16 cellular contexts compared by ENCODE assay signal in genomic region chr2:195545811-195546210, GRCh38.
DNase-seq lines count a peak whose midpoint lies in the region; ATAC-seq lines count a peak whose summit lies in the region.
"Had no signal": no experiment of that assay in that cellular context is flagged by ENCODE, and none has a peak within 500 bp of the region (broad histone marks: within the 10 kb centered on the region; RNA-seq: fewer than 3 reads in every experiment).

No MANE protein-coding gene starts in this region.

- DNase-seq in activated CD4-positive, alpha-beta T cell treated with anti-CD3 and anti-CD28 coated beads, Interleukin-2, amount 10 ng/mL, durations not matched to agents 7 days and 5 days, result no peak
- no peak for DNase-seq in activated CD4-positive, alpha-beta T cell treated with anti-CD3 and anti-CD28 coated beads, Interleukin-2, amount 50 U/mL, for 1 hour
- DNase-seq in activated naive CD8-positive, alpha-beta T cell treated with anti-CD3 and anti-CD28 coated beads, Interleukin-2, amount 10 ng/mL, durations not matched to agents 7 days and 5 days, result no peak
- DNase-seq in activated naive CD8-positive, alpha-beta T cell treated with anti-CD3 and anti-CD28 coated beads, Interleukin-2, amount 50 U/mL, for 24 hours, result no peak
- DNase-seq in NCI-H1930 (lab: John Stamatoyannopoulos, UW), result no peak
- DNase-seq: CD4-positive, CD25-positive, alpha-beta regulatory T cell; DMS79; Karpas-422; NCI-H1417; NCI-H1694 treated with DMSO at 0.1 percent for 48 hours; NCI-H2107; NCI-H446 treated with DMSO at 0.1 percent for 48 hours; NCI-H526 treated with DMSO at 0.1 percent for 48 hours had no signal

- peaks cover 57% of the 10 kb centered on the region for H3K36me3 Mint-ChIP-seq in activated CD4-positive, alpha-beta T cell treated with anti-CD3 and anti-CD28 coated beads, Interleukin-2, amount 10 ng/mL, durations not matched to agents 7 days and 5 days (ENCODE audit: low read depth)
- peaks cover 47% of the 10 kb centered on the region for H3K36me3 Mint-ChIP-seq in activated naive CD8-positive, alpha-beta T cell treated with anti-CD3 and anti-CD28 coated beads, Interleukin-2, amount 10 ng/mL, durations not matched to agents 7 days and 5 days
- H3K36me3 Mint-ChIP-seq in activated naive CD8-positive, alpha-beta T cell treated with anti-CD3 and anti-CD28 coated beads, Interleukin-2, amount 50 U/mL, for 24 hours (ENCODE audit: low read depth), result no peaks in the 10 kb centered on the region
- no peaks in the 10 kb centered on the region for H3K36me3 Mint-ChIP-seq in activated T-helper 17 cell treated with anti-CD3 and anti-CD28 coated beads, Interleukin-2, amount 50 U/mL, for 72 hours (ENCODE audit: low read depth)

- no peak for ATAC-seq in activated naive CD8-positive, alpha-beta T cell treated with anti-CD3 and anti-CD28 coated beads, Interleukin-2, amount 10 ng/mL, durations not matched to agents 7 days and 5 days (ENCODE audit: low read depth)
- no peak for ATAC-seq in activated naive CD8-positive, alpha-beta T cell treated with anti-CD3 and anti-CD28 coated beads, Interleukin-2, amount 50 U/mL, for 24 hours
- ATAC-seq in activated T-helper 17 cell treated with anti-CD3 and anti-CD28 coated beads, Interleukin-2, amount 50 U/mL, for 72 hours (replicated peaks), result no peak
- no peak for ATAC-seq in HG03159 (IDR thresholded peaks at IDR 0.05; ENCODE audit: unreplicated experiment)
- ATAC-seq: Right ventricle myocardium inferior had no signal

- no peaks in the 10 kb centered on the region for H3K27me3 Mint-ChIP-seq in activated CD4-positive, alpha-beta T cell treated with anti-CD3 and anti-CD28 coated beads, Interleukin-2, amount 10 ng/mL, durations not matched to agents 7 days and 5 days
- H3K27me3 Mint-ChIP-seq in activated naive CD8-positive, alpha-beta T cell treated with anti-CD3 and anti-CD28 coated beads, Interleukin-2, amount 10 ng/mL, durations not matched to agents 7 days and 5 days, result no peaks in the 10 kb centered on the region
- H3K27me3 Mint-ChIP-seq in activated naive CD8-positive, alpha-beta T cell treated with anti-CD3 and anti-CD28 coated beads, Interleukin-2, amount 50 U/mL, for 24 hours, result no peaks in the 10 kb centered on the region
- no peaks in the 10 kb centered on the region for H3K27me3 Mint-ChIP-seq in activated T-helper 17 cell treated with anti-CD3 and anti-CD28 coated beads, Interleukin-2, amount 50 U/mL, for 72 hours
- H3K27me3 Mint-ChIP-seq: CD4-positive, CD25-positive, alpha-beta regulatory T cell had no signal

- H3K27ac Mint-ChIP-seq in activated CD4-positive, alpha-beta T cell treated with anti-CD3 and anti-CD28 coated beads, Interleukin-2, amount 10 ng/mL, durations not matched to agents 7 days and 5 days, result peak overlapping the region; percentile 83
- peak overlapping the region; percentile 40 for H3K27ac Mint-ChIP-seq in activated naive CD8-positive, alpha-beta T cell treated with anti-CD3 and anti-CD28 coated beads, Interleukin-2, amount 10 ng/mL, durations not matched to agents 7 days and 5 days
- H3K27ac Mint-ChIP-seq in activated naive CD8-positive, alpha-beta T cell treated with anti-CD3 and anti-CD28 coated beads, Interleukin-2, amount 50 U/mL, for 24 hours, result no peak overlapping the region
- H3K27ac Mint-ChIP-seq in activated T-helper 17 cell treated with anti-CD3 and anti-CD28 coated beads, Interleukin-2, amount 50 U/mL, for 72 hours, result peak overlapping the region; percentile 34

- H3K4me3 Mint-ChIP-seq in activated CD4-positive, alpha-beta T cell treated with anti-CD3 and anti-CD28 coated beads, Interleukin-2, amount 10 ng/mL, durations not matched to agents 7 days and 5 days, result no peak overlapping the region
- no peak overlapping the region for H3K4me3 Mint-ChIP-seq in activated naive CD8-positive, alpha-beta T cell treated with anti-CD3 and anti-CD28 coated beads, Interleukin-2, amount 10 ng/mL, durations not matched to agents 7 days and 5 days
- no peak overlapping the region for H3K4me3 Mint-ChIP-seq in activated naive CD8-positive, alpha-beta T cell treated with anti-CD3 and anti-CD28 coated beads, Interleukin-2, amount 50 U/mL, for 24 hours
- no peak overlapping the region for H3K4me3 Mint-ChIP-seq in activated T-helper 17 cell treated with anti-CD3 and anti-CD28 coated beads, Interleukin-2, amount 50 U/mL, for 72 hours
- H3K4me3 Mint-ChIP-seq: CD4-positive, CD25-positive, alpha-beta regulatory T cell had no signal

- H3K9me3 Mint-ChIP-seq in activated CD4-positive, alpha-beta T cell treated with anti-CD3 and anti-CD28 coated beads, Interleukin-2, amount 10 ng/mL, durations not matched to agents 7 days and 5 days, result peaks cover 32% of the 10 kb centered on the region
- H3K9me3 Mint-ChIP-seq in activated naive CD8-positive, alpha-beta T cell treated with anti-CD3 and anti-CD28 coated beads, Interleukin-2, amount 10 ng/mL, durations not matched to agents 7 days and 5 days, result peaks cover 22% of the 10 kb centered on the region
- peaks cover 13% of the 10 kb centered on the region for H3K9me3 Mint-ChIP-seq in activated naive CD8-positive, alpha-beta T cell treated with anti-CD3 and anti-CD28 coated beads, Interleukin-2, amount 50 U/mL, for 24 hours
- H3K9me3 Mint-ChIP-seq in activated T-helper 17 cell treated with anti-CD3 and anti-CD28 coated beads, Interleukin-2, amount 50 U/mL, for 72 hours, result peaks cover 19% of the 10 kb centered on the region

- H3K4me1 Mint-ChIP-seq in activated CD4-positive, alpha-beta T cell treated with anti-CD3 and anti-CD28 coated beads, Interleukin-2, amount 10 ng/mL, durations not matched to agents 7 days and 5 days, result peaks cover 70% of the 10 kb centered on the region
- H3K4me1 Mint-ChIP-seq in activated naive CD8-positive, alpha-beta T cell treated with anti-CD3 and anti-CD28 coated beads, Interleukin-2, amount 10 ng/mL, durations not matched to agents 7 days and 5 days, result peaks cover 42% of the 10 kb centered on the region
- H3K4me1 Mint-ChIP-seq in activated naive CD8-positive, alpha-beta T cell treated with anti-CD3 and anti-CD28 coated beads, Interleukin-2, amount 50 U/mL, for 24 hours, result peaks cover 39% of the 10 kb centered on the region
- H3K4me1 Mint-ChIP-seq in activated T-helper 17 cell treated with anti-CD3 and anti-CD28 coated beads, Interleukin-2, amount 50 U/mL, for 72 hours, result peaks cover 30% of the 10 kb centered on the region

- CTCF ChIA-PET in activated CD4-positive, alpha-beta T cell treated with anti-CD3 and anti-CD28 coated beads, Interleukin-2, amount 10 ng/mL, durations not matched to agents 7 days and 5 days (lab: Charles Lee), result interaction anchor here (0.5 to 5.3 kb wide), 4 partner anchors 10 to 29 kb away, joined by 5 to 56 read pairs (median 8); no protein-coding TSS in a partner anchor

- POLR2A ChIA-PET in activated CD4-positive, alpha-beta T cell treated with anti-CD3 and anti-CD28 coated beads, Interleukin-2, amount 10 ng/mL, durations not matched to agents 7 days and 5 days (lab: Charles Lee), result interaction anchor here (0.6 kb wide), 1 partner anchor 10 kb away, joined by 6 read pairs; no protein-coding TSS in a partner anchor
- POLR2A ChIA-PET in activated naive CD8-positive, alpha-beta T cell treated with anti-CD3 and anti-CD28 coated beads, Interleukin-2, amount 10 ng/mL, durations not matched to agents 7 days and 5 days (lab: Charles Lee), result interaction anchor here (1.1 to 1.4 kb wide), 3 partner anchors 10 to 14 kb away, joined by 3 to 9 read pairs (median 3); no protein-coding TSS in a partner anchor
